9 cellular contexts compared by ENCODE assay signal in genomic region chr18:58221060-58221725, GRCh38.
DNase-seq lines count a peak whose midpoint lies in the region; ATAC-seq, FAIRE-seq and TF ChIP-seq lines count a peak whose summit lies in the region.
"Had no signal": no experiment of that assay in that cellular context is flagged by ENCODE, and none has a peak within 500 bp of the region (broad histone marks: within the 10 kb centered on the region; RNA-seq: fewer than 3 reads in every experiment).

No MANE protein-coding gene starts in this region.

- TF ChIP-seq EP300 in esophagus muscularis mucosa (IDR thresholded peaks at IDR 0.05) = no peak

- TF ChIP-seq CTCF in esophagus muscularis mucosa (IDR thresholded peaks at IDR 0.05) (no peak), osteocyte (IDR thresholded peaks at IDR 0.05) (no peak)

- H3K27me3 Mint-ChIP-seq in osteocyte (ENCODE audit: unreplicated experiment) = no peaks in the 10 kb centered on the region
- H3K27me3 Mint-ChIP-seq in activated CD4-positive, alpha-beta T cell treated with anti-CD3 and anti-CD28 coated beads for 36 hours = peaks cover 8% of the 10 kb centered on the region

- CTCF ChIA-PET in activated CD4-positive, alpha-beta T cell treated with anti-CD3 and anti-CD28 coated beads for 36 hours (lab: Charles Lee) = interaction anchor here (0.6 to 1.1 kb wide), 4 partner anchors 32 to 297 kb away, joined by 3 read pairs; no protein-coding TSS in a partner anchor

- peak; percentile 86 for FAIRE-seq in RCC 7860 (lab: Jason Lieb, UNC)

- H3K9me3 ChIP-seq in ES-I3 (ENCODE audit: control insufficient read depth, insufficient read depth, low read length) = no peaks in the 10 kb centered on the region
- no peaks in the 10 kb centered on the region for H3K9me3 ChIP-seq in esophagus muscularis mucosa

- H3K36me3 ChIP-seq in ES-I3 (ENCODE audit: insufficient read depth, low read length) (no peaks in the 10 kb centered on the region), esophagus muscularis mucosa (no peaks in the 10 kb centered on the region)

- peak overlapping the region; percentile 96 for H3K27ac Mint-ChIP-seq in osteocyte (ENCODE audit: unreplicated experiment)
- H3K27ac Mint-ChIP-seq in activated CD4-positive, alpha-beta T cell treated with anti-CD3 and anti-CD28 coated beads for 36 hours = no peak overlapping the region
- H3K27ac Mint-ChIP-seq: activated naive CD4-positive, alpha-beta T cell treated with anti-CD3 and anti-CD28 coated beads for 36 hours had no signal

- no peak for TF ChIP-seq POLR2A in esophagus muscularis mucosa (IDR thresholded peaks at IDR 0.05; ENCODE audit: low read depth)
- TF ChIP-seq POLR2A in GM18505 (IDR thresholded peaks at IDR 0.05; ENCODE audit: borderline replicate concordance, extremely low read depth, insufficient read depth, insufficient read length) = no peak

- peak overlapping the region; percentile 78 for H3K4me3 Mint-ChIP-seq in osteocyte (ENCODE audit: unreplicated experiment)
- no peak overlapping the region for H3K4me3 Mint-ChIP-seq in activated CD4-positive, alpha-beta T cell treated with anti-CD3 and anti-CD28 coated beads for 36 hours
- H3K4me3 Mint-ChIP-seq: activated naive CD4-positive, alpha-beta T cell treated with anti-CD3 and anti-CD28 coated beads for 36 hours had no signal

- H3K36me3 Mint-ChIP-seq in osteocyte (ENCODE audit: unreplicated experiment) = no peaks in the 10 kb centered on the region
- H3K36me3 Mint-ChIP-seq in activated CD4-positive, alpha-beta T cell treated with anti-CD3 and anti-CD28 coated beads for 36 hours (ENCODE audit: low read depth) = no peaks in the 10 kb centered on the region

- DNase-seq in RCC 7860 (ENCODE audit: low spot score) = peak; percentile 92
- DNase-seq in esophagus muscularis mucosa (ENCODE audit: extremely low spot score) = peak; percentile 72
- no peak for DNase-seq in osteocyte (ENCODE audit: extremely low spot score, unreplicated experiment)
- no peak for DNase-seq in NCI-H774 (lab: John Stamatoyannopoulos, UW)
- no peak for DNase-seq in activated CD4-positive, alpha-beta T cell treated with anti-CD3 and anti-CD28 coated beads for 36 hours
- DNase-seq: activated naive CD4-positive, alpha-beta T cell treated with anti-CD3 and anti-CD28 coated beads for 36 hours had no signal

- H3K9ac ChIP-seq in ES-I3 (ENCODE audit: low read depth, low read length) = peak overlapping the region; percentile 57

- H3K4me1 Mint-ChIP-seq in osteocyte (ENCODE audit: unreplicated experiment) = peaks cover 77% of the 10 kb centered on the region
- peaks cover 6% of the 10 kb centered on the region for H3K4me1 Mint-ChIP-seq in activated CD4-positive, alpha-beta T cell treated with anti-CD3 and anti-CD28 coated beads for 36 hours

- peak overlapping the region in 3 of 4 donors; percentile 14 to 40 (median 16) for H3K27ac ChIP-seq in esophagus muscularis mucosa (replicated peaks in 1 of 4)

- intact Hi-C loops in esophagus muscularis mucosa (cut with DNase I) = no loop called here
- intact Hi-C loops in activated CD4-positive, alpha-beta T cell treated with anti-CD3 and anti-CD28 coated beads for 36 hours (cut with DNase I, micrococcal nuclease) = no loop called here

- H3K9me3 Mint-ChIP-seq in osteocyte (ENCODE audit: unreplicated experiment) = no peaks in the 10 kb centered on the region
- no peaks in the 10 kb centered on the region for H3K9me3 Mint-ChIP-seq in activated CD4-positive, alpha-beta T cell treated with anti-CD3 and anti-CD28 coated beads for 36 hours (ENCODE audit: low read depth)
- H3K9me3 Mint-ChIP-seq: activated naive CD4-positive, alpha-beta T cell treated with anti-CD3 and anti-CD28 coated beads for 36 hours had no signal

- H3K27me3 ChIP-seq in esophagus muscularis mucosa = no peaks in the 10 kb centered on the region

- H3K4me1 ChIP-seq in ES-I3 (ENCODE audit: insufficient read depth, low read length) (peaks cover 50% of the 10 kb centered on the region), esophagus muscularis mucosa (peaks cover 16 to 43% (median 29%) of the 10 kb centered on the region in 4 donors)

- 90% methylated on average over 12 of the region's 12 CpGs for WGBS in esophagus muscularis mucosa

- POLR2A ChIA-PET in activated CD4-positive, alpha-beta T cell treated with anti-CD3 and anti-CD28 coated beads for 36 hours (lab: Charles Lee) = no interaction called here

- ATAC-seq in GM21717 (IDR thresholded peaks at IDR 0.05; ENCODE audit: unreplicated experiment) (no peak), GM18505 (IDR thresholded peaks at IDR 0.05; ENCODE audit: unreplicated experiment) (no peak)
- no peak for ATAC-seq in activated CD4-positive, alpha-beta T cell treated with anti-CD3 and anti-CD28 coated beads for 36 hours

- H3K4me3 ChIP-seq in esophagus muscularis mucosa = peak overlapping the region in 2 of 4 donors; percentile 11 to 14

Comparison
In these comparisons a context has a peak if more than half of its experiments do, and no peak if none do; other contexts are left out.
1. DNase-seq: peak in RCC 7860 (single experiment) and esophagus muscularis mucosa (single experiment); none in osteocyte (single experiment), NCI-H774 (single experiment) and activated CD4-positive, alpha-beta T cell treated with anti-CD3 and anti-CD28 coated beads for 36 hours (single experiment).